ENCODE assay signal across 15 cellular contexts in the genomic region with DNA sequence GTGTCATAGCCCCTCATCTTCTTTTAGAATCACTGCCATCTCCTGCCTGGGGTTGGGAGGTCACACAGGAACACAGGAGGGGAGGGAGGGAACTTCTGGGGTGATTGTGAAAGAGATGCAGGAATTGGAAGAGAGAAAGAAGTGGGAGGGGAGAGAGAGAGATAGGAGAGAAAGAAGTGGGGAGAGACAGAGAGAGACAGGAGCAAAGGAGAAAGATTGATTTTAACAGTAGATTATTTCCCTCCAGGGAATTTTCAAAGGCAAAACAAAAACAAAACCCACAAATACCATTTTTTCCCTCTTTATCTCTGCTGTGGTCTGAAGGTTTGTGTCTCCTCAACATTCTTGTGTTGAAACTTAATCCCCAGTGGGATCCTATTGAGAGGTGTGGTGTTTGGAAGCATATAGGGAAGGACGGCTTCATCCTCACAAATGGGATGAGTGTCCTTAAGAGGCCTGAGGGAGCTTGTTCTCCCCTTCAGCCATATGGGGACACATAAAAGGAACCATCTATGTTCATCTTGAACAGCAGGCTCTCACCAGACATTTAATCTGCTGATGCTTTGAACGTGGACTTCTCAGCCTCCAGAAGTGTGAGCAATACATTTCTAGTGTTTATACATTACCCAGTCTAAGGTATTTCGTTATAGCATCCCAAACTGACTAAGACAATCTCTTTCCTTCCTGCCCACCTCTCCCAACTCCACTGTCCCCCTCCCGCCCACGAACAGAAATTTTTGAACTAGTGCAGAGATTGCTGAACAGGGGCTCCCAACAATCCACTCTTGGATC.
A peak's percentile ranks its signal among the peaks of the same experiment; 100 is the strongest.
DNase-seq lines count a peak whose midpoint lies in the region; ATAC-seq and TF ChIP-seq lines count a peak whose summit lies in the region.
"Had no signal": no experiment of that assay in that cellular context is flagged by ENCODE, and none has a peak within 500 bp of the region (broad histone marks: within the 10 kb centered on the region; RNA-seq: fewer than 3 reads in every experiment).

No MANE protein-coding gene starts in this region.

- H2AFZ ChIP-seq in trophoblast cell (ENCODE audit: insufficient read depth, low read length, poor library complexity): no peak overlapping the region

- H3K9ac ChIP-seq in trophoblast cell (ENCODE audit: low read length): peak overlapping the region; percentile 44

- no peak overlapping the region for H3K4me3 ChIP-seq in trophoblast cell (ENCODE audit: low read depth, low read length)
- H3K4me3 ChIP-seq: upper lobe of left lung had no signal

- no peak overlapping the region for H3K4me3 Mint-ChIP-seq in natural killer cell

- H3K23ac ChIP-seq in trophoblast cell (ENCODE audit: low read length): no peak overlapping the region

- peaks cover 26 to 31% of the 10 kb centered on the region in 2 experiments for H3K4me1 ChIP-seq in trophoblast cell (ENCODE audit: control insufficient read depth in 1 of 2, insufficient read depth in 2 of 2, low read length in 2 of 2)

- no peak for TF ChIP-seq CTCF in natural killer cell (IDR thresholded peaks at IDR 0.05)

- peaks cover 48% of the 10 kb centered on the region for H3K79me1 ChIP-seq in trophoblast cell (ENCODE audit: low read length)

- H3K79me2 ChIP-seq in trophoblast cell (ENCODE audit: control insufficient read depth, insufficient read depth, low read length, poor library complexity): peaks cover 12% of the 10 kb centered on the region

- H3K27me3 Mint-ChIP-seq in natural killer cell (ENCODE audit: low read depth in 2 of 2): no peaks in the 10 kb centered on the region

- peak overlapping the region; percentile 92 for H3K18ac ChIP-seq in trophoblast cell (ENCODE audit: low read length)

- H4K91ac ChIP-seq in trophoblast cell (ENCODE audit: low read depth, low read length): peak overlapping the region; percentile 97

- H3K9me3 ChIP-seq in trophoblast cell (ENCODE audit: insufficient read depth, low read depth, low read length): no peaks in the 10 kb centered on the region
- H3K9me3 ChIP-seq: upper lobe of left lung had no signal

- no peaks in the 10 kb centered on the region for H3K27me3 ChIP-seq in trophoblast cell (ENCODE audit: insufficient read depth, low read length)
- H3K27me3 ChIP-seq: upper lobe of left lung had no signal

- H3K4ac ChIP-seq in trophoblast cell (ENCODE audit: low read depth, low read length): peak overlapping the region; percentile 81

- peak overlapping the region; percentile 86 for H2BK12ac ChIP-seq in trophoblast cell (ENCODE audit: low read length)

- peak; percentile 63 for DNase-seq in Daoy (ENCODE audit: low read depth)
- DNase-seq in NCI-H524 treated with DMSO at 0.1 percent for 48 hours (lab: John Stamatoyannopoulos, UW): peak; percentile 89
- DNase-seq in trophoblast cell: no peak
- no peak for DNase-seq in activated naive CD4-positive, alpha-beta T cell treated with Interleukin-2 at 50 U/mL for 16 hours
- DNase-seq in natural killer cell: no peak
- DNase-seq in ecto neural progenitor cell (ENCODE audit: low spot score): no peak
- DNase-seq in G401 (ENCODE audit: low spot score): no peak
- DNase-seq: central memory CD4-positive, alpha-beta T cell; GDM1; left cardiac atrium; NCI-H2029 treated with DMSO at 0.1 percent for 48 hours; NK-92 treated with Interleukin-12 subunit alpha and Interleukin-12 subunit beta, amount 100 ng/mL, for 24 hours; stimulated activated CD4-positive, alpha-beta T cell treated with anti-CD3 and anti-CD28 coated beads, Interleukin-2, amount 100 ng/mL, for 24 hours; upper lobe of left lung had no signal

- in situ Hi-C loops in G401 (cut with HindIII; ENCODE audit: low sequenced_read_pairs): no loop called here

- no CpG with 5 or more reads among the region's 5 CpGs for WGBS in trophoblast cell (ENCODE audit: extremely low coverage, insufficient coverage, insufficient read length)

- H3K27ac ChIP-seq in cingulate gyrus (ENCODE audit: low read depth, low read length) (peak overlapping the region; percentile 63), trophoblast cell (ENCODE audit: low read depth, low read length) (peak overlapping the region; percentile 97)

- peak overlapping the region; percentile 39 for H2AK5ac ChIP-seq in trophoblast cell (ENCODE audit: low read length)

- H3K14ac ChIP-seq in trophoblast cell (ENCODE audit: low read length): peak overlapping the region; percentile 98

- H3K4me2 ChIP-seq in trophoblast cell (ENCODE audit: low read length): no peak overlapping the region

- H3K27ac Mint-ChIP-seq in natural killer cell: no peak overlapping the region

- H2BK120ac ChIP-seq in trophoblast cell (ENCODE audit: insufficient read depth, low read length, poor library complexity): peak overlapping the region; percentile 98

- H3K4me1 Mint-ChIP-seq in natural killer cell: no peaks in the 10 kb centered on the region

- no peaks in the 10 kb centered on the region for H3K36me3 ChIP-seq in trophoblast cell (ENCODE audit: control insufficient read depth in 1 of 2, insufficient read depth in 2 of 2, low read length in 2 of 2)
- H3K36me3 ChIP-seq: upper lobe of left lung had no signal

- no peaks in the 10 kb centered on the region for H3K9me3 Mint-ChIP-seq in natural killer cell

- peak overlapping the region; percentile 58 for H4K8ac ChIP-seq in trophoblast cell (ENCODE audit: low read depth, low read length)

- H4K12ac ChIP-seq in trophoblast cell (ENCODE audit: low read depth, low read length): peak overlapping the region; percentile 57

- ATAC-seq in natural killer cell: no peak

- intact Hi-C loops in natural killer cell (cut with micrococcal nuclease): no loop called here

- H2BK5ac ChIP-seq in trophoblast cell (ENCODE audit: low read depth, low read length, poor library complexity): peak overlapping the region; percentile 97

- no peaks in the 10 kb centered on the region for H3K36me3 Mint-ChIP-seq in natural killer cell

Comparison
In these comparisons a context has a peak if more than half of its experiments do, and no peak if none do; other contexts are left out.
1. DNase-seq: peak in Daoy (single experiment) and NCI-H524 treated with DMSO at 0.1 percent for 48 hours (single experiment); none in trophoblast cell (0 of 2), activated naive CD4-positive, alpha-beta T cell treated with Interleukin-2 at 50 U/mL for 16 hours (single experiment), natural killer cell (single experiment), ecto neural progenitor cell (single experiment) and G401 (single experiment).